ENCODE assay signal across 22 cellular contexts in genomic region chr18:44911260-44911659, GRCh38.
"Had no signal": no experiment of that assay in that cellular context is flagged by ENCODE, and none has a peak within 500 bp of the region (broad histone marks: within the 10 kb centered on the region; RNA-seq: fewer than 3 reads in every experiment).

No MANE protein-coding gene starts in this region.

- H3K4me3 ChIP-seq: MG63, PC-9 had no signal

- H3K27ac Mint-ChIP-seq: activated CD4-positive, alpha-beta T cell treated with anti-CD3 and anti-CD28 coated beads, Interleukin-2, amount 10 ng/mL, durations not matched to agents 24 days and 14 days; activated naive CD4-positive, alpha-beta T cell treated with anti-CD3 and anti-CD28 coated beads for 36 hours; activated naive CD8-positive, alpha-beta T cell; activated T-helper 17 cell treated with anti-CD3 and anti-CD28 coated beads, Interleukin-2, amount 50 U/mL, for 72 hours; T-helper 17 cell; WTC11 had no signal

- H3K36me3 ChIP-seq: MG63 had no signal

- H3K4me1 Mint-ChIP-seq: WTC11 had no signal

- H3K9me3 ChIP-seq: MG63 had no signal

- H3K4me2 ChIP-seq: PC-9 had no signal

- H2AFZ ChIP-seq: PC-9 had no signal

- H3K27ac ChIP-seq: PC-9 had no signal

- DNase-seq: activated CD4-positive, alpha-beta T cell treated with anti-CD3 and anti-CD28 coated beads for 1 hour; activated CD4-positive, alpha-beta T cell treated with anti-CD3 and anti-CD28 coated beads, Interleukin-2, amount 10 ng/mL, durations not matched to agents 24 days and 14 days; activated CD4-positive, alpha-beta T cell treated with anti-CD3 and anti-CD28 coated beads, Interleukin-2, amount 50 U/mL, for 48 hours; activated gamma-delta T cell; activated naive CD4-positive, alpha-beta T cell treated with anti-CD3 and anti-CD28 coated beads for 36 hours; activated T-cell treated with anti-CD3 and anti-CD28 coated beads, Interleukin-2, amount 50 U/mL, for 4 hours; amygdala; MG63; NCI-H1105 treated with DMSO at 0.1 percent for 48 hours; NCI-H1436 treated with DMSO at 0.1 percent for 48 hours; NCI-H187 treated with DMSO at 0.1 percent for 48 hours; NCI-H446; NCI-H524; PC-9; SHP77 treated with DMSO at 0.1 percent for 48 hours; T-helper 17 cell; T-helper 9 cell had no signal

- H3K27me3 ChIP-seq: MG63 had no signal

- H3K36me3 Mint-ChIP-seq: activated naive CD8-positive, alpha-beta T cell; WTC11 had no signal

- H3K9me3 Mint-ChIP-seq: activated CD4-positive, alpha-beta T cell treated with anti-CD3 and anti-CD28 coated beads, Interleukin-2, amount 10 ng/mL, durations not matched to agents 24 days and 14 days; activated naive CD4-positive, alpha-beta T cell treated with anti-CD3 and anti-CD28 coated beads for 36 hours; activated T-cell treated with anti-CD3 and anti-CD28 coated beads, Interleukin-2, amount 50 U/mL, for 4 hours; activated T-helper 17 cell treated with anti-CD3 and anti-CD28 coated beads, Interleukin-2, amount 50 U/mL, for 72 hours; central memory CD8-positive, alpha-beta T cell; WTC11 had no signal

- ATAC-seq: activated T-cell treated with anti-CD3 and anti-CD28 coated beads, Interleukin-2, amount 50 U/mL, for 4 hours; activated T-helper 17 cell treated with anti-CD3 and anti-CD28 coated beads, Interleukin-2, amount 50 U/mL, for 72 hours; T-helper 17 cell; WTC11 had no signal

- H3K4me3 Mint-ChIP-seq: activated CD4-positive, alpha-beta T cell treated with anti-CD3 and anti-CD28 coated beads, Interleukin-2, amount 10 ng/mL, durations not matched to agents 24 days and 14 days; activated naive CD4-positive, alpha-beta T cell treated with anti-CD3 and anti-CD28 coated beads for 36 hours; activated naive CD8-positive, alpha-beta T cell; activated T-cell treated with anti-CD3 and anti-CD28 coated beads, Interleukin-2, amount 50 U/mL, for 4 hours; activated T-helper 17 cell treated with anti-CD3 and anti-CD28 coated beads, Interleukin-2, amount 50 U/mL, for 72 hours; brain; central memory CD8-positive, alpha-beta T cell; T-helper 17 cell; WTC11 had no signal

- H3K27me3 Mint-ChIP-seq: brain had no signal
